Comparison of ENCODE assay signal across 9 cellular contexts in the genomic region with DNA sequence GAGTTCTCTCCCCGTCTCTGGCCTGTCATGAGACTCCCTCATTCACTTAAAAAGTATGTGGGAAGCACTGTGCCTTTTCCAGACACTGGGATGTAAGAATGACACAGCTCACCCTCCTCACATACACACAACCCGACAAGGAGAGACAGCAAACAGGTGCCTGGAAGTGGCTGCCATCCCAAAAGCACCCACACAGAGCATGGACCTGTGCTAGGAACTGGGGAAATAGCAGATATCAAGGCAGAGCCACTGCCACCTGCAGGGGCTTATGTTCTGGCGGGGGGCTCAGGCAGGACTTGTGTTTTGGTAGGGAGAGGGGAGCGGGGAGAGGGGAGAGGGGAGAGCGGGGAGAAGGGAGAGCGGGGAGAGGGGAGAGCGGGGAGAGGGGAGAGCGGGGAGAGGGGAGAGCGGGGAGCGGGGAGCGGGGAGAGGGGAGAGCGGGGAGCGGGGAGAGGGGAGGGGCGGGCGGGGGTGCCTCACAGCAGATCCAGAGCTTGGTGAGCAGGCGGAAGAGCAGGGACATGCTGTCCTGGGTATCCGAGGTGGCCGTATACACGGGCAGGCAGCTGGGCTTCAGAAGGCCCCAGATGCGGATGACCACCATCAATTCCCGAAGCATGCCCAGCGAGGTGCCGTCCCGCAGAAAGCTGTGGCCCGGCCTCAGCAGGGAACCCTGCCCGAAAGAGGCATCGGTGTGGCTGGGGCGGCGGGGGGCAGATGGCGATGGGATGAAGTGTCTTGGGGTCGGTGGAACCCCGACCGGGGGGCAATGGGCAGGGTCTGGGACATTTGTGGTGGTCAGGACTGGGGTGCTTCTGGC. TPM values are rescaled to one million over a fixed set of nuclear protein-coding genes. Genes with fewer than 3 reads are reported as not detected.
DNase-seq lines count a peak whose midpoint lies in the region; ATAC-seq, FAIRE-seq and TF ChIP-seq lines count a peak whose summit lies in the region.
"Had no signal": no experiment of that assay in that cellular context is flagged by ENCODE, and none has a peak within 500 bp of the region (broad histone marks: within the 10 kb centered on the region; RNA-seq: fewer than 3 reads in every experiment).

No MANE protein-coding gene starts in this region.

- H3K79me2 ChIP-seq in K562 (ENCODE audit: control insufficient read depth, insufficient read depth, low read length) = no peaks in the 10 kb centered on the region

- peak overlapping the region; percentile 55 for H3K27ac ChIP-seq in CD4-positive, alpha-beta memory T cell (ENCODE audit: low read depth, low read length)
- peak overlapping the region; percentile 66; the same call in 1 of the 3 replicates for H3K27ac ChIP-seq in K562 (ENCODE audit: extremely low read depth, low read depth, low read length)
- H3K27ac ChIP-seq in naive thymus-derived CD4-positive, alpha-beta T cell (ENCODE audit: low read depth, low read length) = peak overlapping the region; percentile 54

- peaks cover 13% of the 10 kb centered on the region for H3K4me1 ChIP-seq in CD4-positive, alpha-beta memory T cell (ENCODE audit: insufficient read depth, low read length)
- H3K4me1 ChIP-seq in K562 (replicated peaks in 1 of 2; ENCODE audit: control insufficient read depth in 2 of 2, insufficient read depth in 2 of 2, low read length in 2 of 2) = peaks cover 16 to 78% of the 10 kb centered on the region in 2 experiments
- peaks cover 8 to 14% of the 10 kb centered on the region in 2 donors for H3K4me1 ChIP-seq in naive thymus-derived CD4-positive, alpha-beta T cell (ENCODE audit: control insufficient read depth in 2 of 2, insufficient read depth in 2 of 2, low read length in 2 of 2)

- no peaks in the 10 kb centered on the region for H3K9me1 ChIP-seq in K562 (ENCODE audit: control insufficient read depth, insufficient read depth, low read length)

- H3K36me3 ChIP-seq in CD4-positive, alpha-beta memory T cell (ENCODE audit: insufficient read depth, low read length) = peaks cover 7% of the 10 kb centered on the region
- H3K36me3 ChIP-seq in K562 (ENCODE audit: control insufficient read depth, insufficient read depth, low read length) = peaks cover 79% of the 10 kb centered on the region; the same call in 2 of the 3 replicates
- H3K36me3 ChIP-seq in naive thymus-derived CD4-positive, alpha-beta T cell (ENCODE audit: control insufficient read depth in 2 of 3, insufficient read depth in 3 of 3, low read length in 3 of 3) = peaks cover 0 to 58% (median 0%) of the 10 kb centered on the region in 3 experiments

- POLR2A ChIA-PET in CD4-positive, alpha-beta memory T cell (lab: Charles Lee; ENCODE audit: partially characterized antibody) = interaction anchor here (1.0 to 5.2 kb wide), 14 partner anchors 8 to 398 kb away, joined by 3 to 41 read pairs (median 6); partner anchors contain the start of genes ABCA7, CIRBP, MED16 and PTBP1
- POLR2A ChIA-PET in K562 (lab: Yijun Ruan, JAX) = interaction anchor here (2.0 kb wide), 1 partner anchor 36 kb away, joined by 7 read pairs; no protein-coding TSS in a partner anchor
- POLR2A ChIA-PET in naive thymus-derived CD4-positive, alpha-beta T cell (lab: Charles Lee) = interaction anchor here (0.8 to 1.8 kb wide), 6 partner anchors 8 to 49 kb away, joined by 3 to 10 read pairs (median 4); partner anchors contain the start of genes MED16 and RNU6-9

- in situ Hi-C loops in K562 (cut with MboI) = no loop called here

- BruUV-seq in K562 (replicated peaks; lab: Mats Ljungman, UMichigan) = no TSS peak

- no peaks in the 10 kb centered on the region for H3K27me3 ChIP-seq in CD4-positive, alpha-beta memory T cell (ENCODE audit: insufficient read depth, low read length)
- no peaks in the 10 kb centered on the region for H3K27me3 ChIP-seq in K562 (ENCODE audit: control insufficient read depth in 2 of 2, insufficient read depth in 2 of 2, low read length in 2 of 2)
- H3K27me3 ChIP-seq in naive thymus-derived CD4-positive, alpha-beta T cell (ENCODE audit: control insufficient read depth in 2 of 2, insufficient read depth in 2 of 2, low read length in 2 of 2) = no peaks in the 10 kb centered on the region

- TF ChIP-seq CTCF in HFFc6 (IDR thresholded peaks at IDR 0.05) = no peak
- no peak for TF ChIP-seq CTCF in K562 (IDR thresholded peaks at IDR 0.05 in 2 of 3, conservative IDR thresholded peaks at IDR 0.05 in 1 of 3; ENCODE audit: insufficient read depth in 2 of 3, low read depth in 1 of 3, low read length in 3 of 3)

- H3K36me3 Mint-ChIP-seq in CD4-positive, alpha-beta memory T cell = peaks cover 7 to 23% of the 10 kb centered on the region in 2 donors
- H3K36me3 Mint-ChIP-seq in HFFc6 (ENCODE audit: low read depth) = peaks cover 12% of the 10 kb centered on the region
- peaks cover 3 to 15% (median 7%) of the 10 kb centered on the region in 5 donors for H3K36me3 Mint-ChIP-seq in naive thymus-derived CD4-positive, alpha-beta T cell

- intact Hi-C loops in CD4-positive, alpha-beta memory T cell (cut with micrococcal nuclease) = loop anchor here (1.0 kb wide), 3 partner anchors 9 to 38 kb away; partner anchors contain the start of genes MED16 and RNU6-9
- intact Hi-C loops in K562 (cut with micrococcal nuclease) = no loop called here
- intact Hi-C loops in naive thymus-derived CD4-positive, alpha-beta T cell (cut with micrococcal nuclease) = loop anchor here (1.0 to 2.0 kb wide), 6 partner anchors 9 to 191 kb away; partner anchors contain the start of genes MED16 (in 1 of the 2), PTBP1 (in 1 of the 2), R3HDM4 (in 1 of the 2) and RNU6-9 (in 1 of the 2)

- DNase-seq in CD4-positive, alpha-beta memory T cell = peak in 1 of 5 donors; percentile 23
- DNase-seq in HFFc6 = no peak
- DNase-seq in K562 (ENCODE audit: extremely low read depth in 1 of 4, low spot score in 3 of 4) = peak; percentile 42 to 64 (median 54)
- DNase-seq in naive thymus-derived CD4-positive, alpha-beta T cell = peak in 1 of 9 donors; percentile 31
- no peak for DNase-seq in NCI-H2107 treated with DMSO at 0.1 percent for 48 hours (lab: John Stamatoyannopoulos, UW; ENCODE audit: unreplicated experiment)
- DNase-seq in DMS79 (lab: John Stamatoyannopoulos, UW) = no peak
- DNase-seq in NK-92 treated with Interleukin-12 subunit alpha and Interleukin-12 subunit beta, amount 100 ng/mL, for 24 hours (lab: John Stamatoyannopoulos, UW) = no peak

- no peak overlapping the region for H3K4me2 ChIP-seq in K562 (ENCODE audit: insufficient read depth, low read length)

- peaks cover 4 to 16% (median 9%) of the 10 kb centered on the region in 4 donors for H3K4me1 Mint-ChIP-seq in CD4-positive, alpha-beta memory T cell
- peaks cover 16% of the 10 kb centered on the region for H3K4me1 Mint-ChIP-seq in HFFc6 (ENCODE audit: low read depth)
- peaks cover 0 to 29% (median 13%) of the 10 kb centered on the region in 7 donors for H3K4me1 Mint-ChIP-seq in naive thymus-derived CD4-positive, alpha-beta T cell

- peak overlapping the region; percentile 65 to 97 (median 94) for H3K27ac Mint-ChIP-seq in CD4-positive, alpha-beta memory T cell
- H3K27ac Mint-ChIP-seq in HFFc6 = peak overlapping the region; percentile 56
- peak overlapping the region; percentile 72 to 95 (median 92) for H3K27ac Mint-ChIP-seq in naive thymus-derived CD4-positive, alpha-beta T cell

- H3K9ac ChIP-seq in K562 (ENCODE audit: insufficient read depth in 1 of 2, low read depth in 2 of 2, low read length in 2 of 2) = 0 out of 4 replicates have a peak overlapping the region, but pooled peaks of 1 of the 2 experiments have one; percentile 36

- H3K9me3 Mint-ChIP-seq in CD4-positive, alpha-beta memory T cell = peaks cover 0 to 8% (median 0%) of the 10 kb centered on the region in 8 donors
- no peaks in the 10 kb centered on the region for H3K9me3 Mint-ChIP-seq in HFFc6
- H3K9me3 Mint-ChIP-seq in naive thymus-derived CD4-positive, alpha-beta T cell = peaks cover 0 to 8% (median 0%) of the 10 kb centered on the region in 11 donors

- FAIRE-seq in K562 (lab: Jason Lieb, UNC) = no peak

- H4K20me1 ChIP-seq in K562 (replicated peaks; ENCODE audit: control insufficient read depth, insufficient read depth, low read length) = no peaks in the 10 kb centered on the region; the same call in 1 of the 2 replicates

- ATAC-seq in K562 = 0 out of 3 replicates have a peak, but pooled peaks have one; percentile 10
- ATAC-seq in naive thymus-derived CD4-positive, alpha-beta T cell = no peak
- no peak for ATAC-seq in GM18907 (IDR thresholded peaks at IDR 0.05; ENCODE audit: unreplicated experiment)

- peak overlapping the region in 1 of 2 donors; percentile 51 for H3K4me3 ChIP-seq in CD4-positive, alpha-beta memory T cell (ENCODE audit: low read length in 2 of 2)
- no peak overlapping the region for H3K4me3 ChIP-seq in K562
- peak overlapping the region; percentile 37 for H3K4me3 ChIP-seq in naive thymus-derived CD4-positive, alpha-beta T cell (ENCODE audit: low read length)

- TF ChIP-seq RAD21 in K562 (CRISPR knock-in tag; conservative IDR thresholded peaks at IDR 0.05 in 1 of 2, IDR thresholded peaks at IDR 0.05 in 1 of 2) = no peak

- CTCF ChIA-PET in CD4-positive, alpha-beta memory T cell (lab: Charles Lee; ENCODE audit: partially characterized antibody) = interaction anchor here (1.2 to 2.4 kb wide), 3 partner anchors 36 to 50 kb away, joined by 3 to 4 read pairs (median 4); no protein-coding TSS in a partner anchor
- CTCF ChIA-PET in K562 (lab: Yijun Ruan, JAX; ENCODE audit: low intra/inter-chr PET ratio) = no interaction called here
- CTCF ChIA-PET in naive thymus-derived CD4-positive, alpha-beta T cell (lab: Charles Lee) = interaction anchor here (1.4 kb wide), 1 partner anchor 50 kb away, joined by 4 read pairs; no protein-coding TSS in a partner anchor

- no peak overlapping the region for H2AFZ ChIP-seq in K562 (ENCODE audit: low read depth, low read length)

- H3K9me3 ChIP-seq in CD4-positive, alpha-beta memory T cell (ENCODE audit: control insufficient read depth in 1 of 2, low read length in 2 of 2) = no peaks in the 10 kb centered on the region
- no peaks in the 10 kb centered on the region for H3K9me3 ChIP-seq in K562 (replicated peaks; ENCODE audit: control insufficient read depth, insufficient read depth, low read depth, low read length)
- H3K9me3 ChIP-seq in naive thymus-derived CD4-positive, alpha-beta T cell (ENCODE audit: control insufficient read depth in 2 of 3, low read length in 3 of 3) = no peaks in the 10 kb centered on the region

- 85% methylated on average over 18 of the region's 33 CpGs for WGBS in K562 (ENCODE audit: insufficient coverage, low coverage, missing lambda C conversion rate)

- H3K27me3 Mint-ChIP-seq in CD4-positive, alpha-beta memory T cell = no peaks in the 10 kb centered on the region
- peaks cover 10% of the 10 kb centered on the region for H3K27me3 Mint-ChIP-seq in HFFc6 (ENCODE audit: insufficient read depth)
- H3K27me3 Mint-ChIP-seq in naive thymus-derived CD4-positive, alpha-beta T cell = peaks cover 0 to 2% (median 0%) of the 10 kb centered on the region in 5 donors

- H3K4me3 Mint-ChIP-seq in CD4-positive, alpha-beta memory T cell = peak overlapping the region in 7 of 8 donors; percentile 75 to 92 (median 83)
- H3K4me3 Mint-ChIP-seq in HFFc6 = no peak overlapping the region
- H3K4me3 Mint-ChIP-seq in naive thymus-derived CD4-positive, alpha-beta T cell = peak overlapping the region; percentile 42 to 86 (median 80)

- no peak for TF ChIP-seq EP300 in K562 (IDR thresholded peaks at IDR 0.05; ENCODE audit: low read length)

- no peak for TF ChIP-seq POLR2A in K562 (conservative IDR thresholded peaks at IDR 0.05)

RNA-seq across cellular contexts. Expression of gene CFD, which starts 12.2 kb away (rescaled TPM):
- 1 to 10 TPM in 1 of 2 experiments, under 1 TPM in 1; 0.91 to 1.1 TPM for total RNA-seq in CD4-positive, alpha-beta memory T cell
- 1 to 10 TPM in 1 of 2 donors, not detected in 1; 4.8 TPM for polyA plus RNA-seq in CD4-positive, alpha-beta memory T cell
- 1 to 10 TPM in 3 of 6 experiments, under 1 TPM in 3; 0.84 to 1.7 (median 0.98) TPM for total RNA-seq in HFFc6 (2021; fragmentation: NEBNext Ultra II Directional; extraction: Animal tissue kit (Norgen Biotek cat#: 25700))
- 11.2 and 25.3 TPM in 2 replicates for total RNA-seq in K562 (2011; cell fraction: chromatin; rRNA removed; ENCODE audit: low replicate concordance)
- 23.0 and 26.8 TPM in 2 replicates for total RNA-seq in K562 (2011; cell fraction: nucleolus; rRNA removed)
- total RNA-seq in K562 (2011; cell fraction: nucleoplasm; rRNA removed) = 13.6 and 23.8 TPM in 2 replicates
- 59.4 and 80.2 TPM in 2 replicates for total RNA-seq in K562 (2014; rRNA removed)
- 3.1 TPM in 2 replicates for total RNA-seq in K562 (2014; rRNA removed; fragmentation: Illumina TruSeq; extraction: Trizol)
- total RNA-seq in K562 (2015; rRNA removed; fragmentation: Illumina TruSeq; extraction: Trizol) = 7.6 and 9.6 TPM in 2 replicates
- 49.3 and 50.9 TPM in 2 replicates for total RNA-seq in K562 (2021)
- 8.5 and 12.1 TPM in 2 replicates for polyA plus RNA-seq in K562 (2011; rRNA removed)
- polyA plus RNA-seq in K562 (2011; cell fraction: cytosol; rRNA removed) = 26.8 and 158 TPM in 2 replicates
- 8.1 and 19.5 TPM in 2 replicates for polyA plus RNA-seq in K562 (2011; cell fraction: nucleus; rRNA removed)
- polyA plus RNA-seq in K562 (2012) = 35.9 and 45.0 TPM in 2 replicates
- 2.6 and 3.6 TPM in 2 replicates for polyA plus RNA-seq in K562 (2014; fragmentation: Illumina TruSeq; extraction: Trizol)
- under 1 TPM; 0.52 to 0.63 TPM for polyA plus RNA-seq in K562 (2014; fragmentation: Nextera tagmentation; extraction: Ambion mirVana)
- polyA plus RNA-seq in K562 (2014; rRNA removed) = 52.0 and 54.1 TPM in 2 replicates
- 1.4 and 2.4 TPM in 2 replicates for polyA minus RNA-seq in K562 (2011; rRNA and poly(A)+ RNA removed)
- 20.8 and 31.8 TPM in 2 replicates for polyA minus RNA-seq in K562 (2011; cell fraction: cytosol; rRNA and poly(A)+ RNA removed)
- 6.1 and 7.4 TPM in 2 replicates for polyA minus RNA-seq in K562 (2011; cell fraction: nucleus; rRNA and poly(A)+ RNA removed)
- total RNA-seq in naive thymus-derived CD4-positive, alpha-beta T cell = 10 to 100 TPM in 2 of 5 experiments, 1 to 10 TPM in 3; 1.3 to 58.0 (median 2.1) TPM
- 1 to 10 TPM; 4.9 to 8.0 TPM for polyA plus RNA-seq in naive thymus-derived CD4-positive, alpha-beta T cell

RNA-seq across cellular contexts. Expression of gene ELANE, which starts 19.6 kb away (rescaled TPM):
- total RNA-seq in CD4-positive, alpha-beta memory T cell = not detected
- not detected for polyA plus RNA-seq in CD4-positive, alpha-beta memory T cell
- under 1 TPM in 1 of 6 experiments, not detected in 5; 0.21 TPM for total RNA-seq in HFFc6 (2021; fragmentation: NEBNext Ultra II Directional; extraction: Animal tissue kit (Norgen Biotek cat#: 25700))
- not detected in 2 replicates for total RNA-seq in K562 (2011; cell fraction: chromatin; rRNA removed; ENCODE audit: low replicate concordance)
- not detected in 2 replicates for total RNA-seq in K562 (2011; cell fraction: nucleolus; rRNA removed)
- total RNA-seq in K562 (2011; cell fraction: nucleoplasm; rRNA removed) = not detected in 2 replicates
- total RNA-seq in K562 (2014; rRNA removed) (0.37 TPM in 1 of 2 replicates, not detected in the other), K562 (2014; rRNA removed; fragmentation: Illumina TruSeq; extraction: Trizol) (not detected in 2 replicates), K562 (2015; rRNA removed; fragmentation: Illumina TruSeq; extraction: Trizol) (not detected in 2 replicates), K562 (2021) (not detected in 2 replicates)
- polyA plus RNA-seq in K562 (2011; rRNA removed) (not detected in 2 replicates), K562 (2014; fragmentation: Illumina TruSeq; extraction: Trizol) (not detected in 2 replicates), K562 (2014; fragmentation: Nextera tagmentation; extraction: Ambion mirVana) (not detected), K562 (2014; rRNA removed) (not detected in 2 replicates)
- not detected in 2 replicates for polyA plus RNA-seq in K562 (2011; cell fraction: cytosol; rRNA removed)
- polyA plus RNA-seq in K562 (2011; cell fraction: nucleus; rRNA removed) = not detected in 2 replicates
- polyA plus RNA-seq in K562 (2012) = not detected in 2 replicates
- polyA minus RNA-seq in K562 (2011; rRNA and poly(A)+ RNA removed) = not detected in 2 replicates
- polyA minus RNA-seq in K562 (2011; cell fraction: cytosol; rRNA and poly(A)+ RNA removed) = not detected in 2 replicates
- polyA minus RNA-seq in K562 (2011; cell fraction: nucleus; rRNA and poly(A)+ RNA removed) = not detected in 2 replicates
- total RNA-seq in naive thymus-derived CD4-positive, alpha-beta T cell = 1 to 10 TPM in 1 of 5 experiments, not detected in 4; 4.9 TPM
- polyA plus RNA-seq in naive thymus-derived CD4-positive, alpha-beta T cell = not detected

RNA-seq across cellular contexts. Expression of gene MED16, which starts 21.3 kb away (rescaled TPM):
- 10 to 100 TPM; 68.3 to 71.7 TPM for total RNA-seq in CD4-positive, alpha-beta memory T cell
- 100 to 1,000 TPM in 1 of 2 donors, 10 to 100 TPM in 1; 48.6 to 125 TPM for polyA plus RNA-seq in CD4-positive, alpha-beta memory T cell
- total RNA-seq in HFFc6 (2021; fragmentation: NEBNext Ultra II Directional; extraction: Animal tissue kit (Norgen Biotek cat#: 25700)) = 10 to 100 TPM; 58.1 to 91.0 (median 70.9) TPM
- total RNA-seq in K562 (2011; cell fraction: chromatin; rRNA removed; ENCODE audit: low replicate concordance) = 28.6 and 108 TPM in 2 replicates
- 71.0 and 80.0 TPM in 2 replicates for total RNA-seq in K562 (2011; cell fraction: nucleolus; rRNA removed)
- total RNA-seq in K562 (2011; cell fraction: nucleoplasm; rRNA removed) = 33.8 and 41.3 TPM in 2 replicates
- total RNA-seq in K562 (2014; rRNA removed) = 15.6 and 22.1 TPM in 2 replicates
- total RNA-seq in K562 (2014; rRNA removed; fragmentation: Illumina TruSeq; extraction: Trizol) = 1.2 and 1.8 TPM in 2 replicates
- total RNA-seq in K562 (2015; rRNA removed; fragmentation: Illumina TruSeq; extraction: Trizol) = 8.6 and 9.3 TPM in 2 replicates
- 59.6 and 59.9 TPM in 2 replicates for total RNA-seq in K562 (2021)
- polyA plus RNA-seq in K562 (2011; rRNA removed) = 10.3 and 26.2 TPM in 2 replicates
- polyA plus RNA-seq in K562 (2011; cell fraction: cytosol; rRNA removed) = 36.6 and 87.3 TPM in 2 replicates
- polyA plus RNA-seq in K562 (2011; cell fraction: nucleus; rRNA removed) = 34.7 and 60.1 TPM in 2 replicates
- 34.1 and 52.5 TPM in 2 replicates for polyA plus RNA-seq in K562 (2012)
- 7.1 and 20.0 TPM in 2 replicates for polyA plus RNA-seq in K562 (2014; fragmentation: Illumina TruSeq; extraction: Trizol)
- 1 to 10 TPM in 1 of 2 experiments, under 1 TPM in 1; 0.89 to 1.3 TPM for polyA plus RNA-seq in K562 (2014; fragmentation: Nextera tagmentation; extraction: Ambion mirVana)
- polyA plus RNA-seq in K562 (2014; rRNA removed) = 21.2 and 30.2 TPM in 2 replicates
- polyA minus RNA-seq in K562 (2011; rRNA and poly(A)+ RNA removed) = 10.3 and 15.6 TPM in 2 replicates
- 72.1 and 84.4 TPM in 2 replicates for polyA minus RNA-seq in K562 (2011; cell fraction: cytosol; rRNA and poly(A)+ RNA removed)
- polyA minus RNA-seq in K562 (2011; cell fraction: nucleus; rRNA and poly(A)+ RNA removed) = 33.7 and 37.4 TPM in 2 replicates
- total RNA-seq in naive thymus-derived CD4-positive, alpha-beta T cell = 10 to 100 TPM; 47.5 to 78.2 (median 67.6) TPM
- 100 to 1,000 TPM in 1 of 2 donors, 10 to 100 TPM in 1; 65.7 to 142 TPM for polyA plus RNA-seq in naive thymus-derived CD4-positive, alpha-beta T cell

RNA-seq across cellular contexts. Expression of gene RNU6-9, which starts 21.6 kb away (rescaled TPM):
- total RNA-seq in CD4-positive, alpha-beta memory T cell = not detected
- not detected for polyA plus RNA-seq in CD4-positive, alpha-beta memory T cell
- not detected for total RNA-seq in HFFc6 (2021; fragmentation: NEBNext Ultra II Directional; extraction: Animal tissue kit (Norgen Biotek cat#: 25700))
- not detected in 2 replicates for total RNA-seq in K562 (2011; cell fraction: chromatin; rRNA removed; ENCODE audit: low replicate concordance)
- not detected in 2 replicates for total RNA-seq in K562 (2011; cell fraction: nucleolus; rRNA removed)
- not detected in 2 replicates for total RNA-seq in K562 (2011; cell fraction: nucleoplasm; rRNA removed)
- total RNA-seq in K562 (2014; rRNA removed) (not detected in 2 replicates), K562 (2014; rRNA removed; fragmentation: Illumina TruSeq; extraction: Trizol) (not detected in 2 replicates), K562 (2015; rRNA removed; fragmentation: Illumina TruSeq; extraction: Trizol) (not detected in 2 replicates), K562 (2021) (not detected in 2 replicates)
- polyA plus RNA-seq in K562 (2011; rRNA removed) (not detected in 2 replicates), K562 (2014; fragmentation: Illumina TruSeq; extraction: Trizol) (not detected in 2 replicates), K562 (2014; fragmentation: Nextera tagmentation; extraction: Ambion mirVana) (not detected), K562 (2014; rRNA removed) (not detected in 2 replicates)
- not detected in 2 replicates for polyA plus RNA-seq in K562 (2011; cell fraction: cytosol; rRNA removed)
- polyA plus RNA-seq in K562 (2011; cell fraction: nucleus; rRNA removed) = not detected in 2 replicates
- not detected in 2 replicates for polyA plus RNA-seq in K562 (2012)
- polyA minus RNA-seq in K562 (2011; rRNA and poly(A)+ RNA removed) = under 0.01 TPM in 2 replicates
- 667 TPM in 1 of 2 replicates, not detected in the other for polyA minus RNA-seq in K562 (2011; cell fraction: cytosol; rRNA and poly(A)+ RNA removed)
- polyA minus RNA-seq in K562 (2011; cell fraction: nucleus; rRNA and poly(A)+ RNA removed) = under 0.01 TPM in 1 of 2 replicates, not detected in the other
- total RNA-seq in naive thymus-derived CD4-positive, alpha-beta T cell = not detected
- not detected for polyA plus RNA-seq in naive thymus-derived CD4-positive, alpha-beta T cell
- total RNA-seq: mononuclear cell had no signal

RNA-seq across cellular contexts. Expression of gene PRTN3, which starts 30.9 kb away (rescaled TPM):
- total RNA-seq in CD4-positive, alpha-beta memory T cell = not detected
- polyA plus RNA-seq in CD4-positive, alpha-beta memory T cell = not detected
- not detected for total RNA-seq in HFFc6 (2021; fragmentation: NEBNext Ultra II Directional; extraction: Animal tissue kit (Norgen Biotek cat#: 25700))
- not detected in 2 replicates for total RNA-seq in K562 (2011; cell fraction: chromatin; rRNA removed; ENCODE audit: low replicate concordance)
- 0.50 TPM in 1 of 2 replicates, not detected in the other for total RNA-seq in K562 (2011; cell fraction: nucleolus; rRNA removed)
- 0.37 TPM in 1 of 2 replicates, not detected in the other for total RNA-seq in K562 (2011; cell fraction: nucleoplasm; rRNA removed)
- 0.14 and 0.69 TPM in 2 replicates for total RNA-seq in K562 (2014; rRNA removed)
- 0.19 TPM in 1 of 2 replicates, not detected in the other for total RNA-seq in K562 (2014; rRNA removed; fragmentation: Illumina TruSeq; extraction: Trizol)
- 0.36 and 0.41 TPM in 2 replicates for total RNA-seq in K562 (2015; rRNA removed; fragmentation: Illumina TruSeq; extraction: Trizol)
- total RNA-seq in K562 (2021) = 0.60 and 0.86 TPM in 2 replicates
- 0.60 and 1.4 TPM in 2 replicates for polyA plus RNA-seq in K562 (2011; rRNA removed)
- polyA plus RNA-seq in K562 (2011; cell fraction: cytosol; rRNA removed) = 3.3 and 5.8 TPM in 2 replicates
- 1.3 and 1.6 TPM in 2 replicates for polyA plus RNA-seq in K562 (2011; cell fraction: nucleus; rRNA removed)
- 0.55 and 1.3 TPM in 2 replicates for polyA plus RNA-seq in K562 (2012)
- polyA plus RNA-seq in K562 (2014; fragmentation: Illumina TruSeq; extraction: Trizol) = 0.25 and 0.43 TPM in 2 replicates
- polyA plus RNA-seq in K562 (2014; fragmentation: Nextera tagmentation; extraction: Ambion mirVana) = not detected
- 0.50 TPM in 1 of 2 replicates, not detected in the other for polyA plus RNA-seq in K562 (2014; rRNA removed)
- not detected in 2 replicates for polyA minus RNA-seq in K562 (2011; rRNA and poly(A)+ RNA removed)
- polyA minus RNA-seq in K562 (2011; cell fraction: cytosol; rRNA and poly(A)+ RNA removed) = 1.4 TPM in 1 of 2 replicates, not detected in the other
- not detected in 2 replicates for polyA minus RNA-seq in K562 (2011; cell fraction: nucleus; rRNA and poly(A)+ RNA removed)
- 1 to 10 TPM in 1 of 5 experiments, not detected in 4; 2.7 TPM for total RNA-seq in naive thymus-derived CD4-positive, alpha-beta T cell
- not detected for polyA plus RNA-seq in naive thymus-derived CD4-positive, alpha-beta T cell

Comparison
In these comparisons a context has a peak if more than half of its experiments do, and no peak if none do; other contexts are left out.
1. DNase-seq: peak in K562 (4 of 4); none in HFFc6 (single experiment), NCI-H2107 treated with DMSO at 0.1 percent for 48 hours (single experiment), DMS79 (single experiment) and NK-92 treated with Interleukin-12 subunit alpha and Interleukin-12 subunit beta, amount 100 ng/mL, for 24 hours (single experiment).
2. Peak in every context shown above with its lines, with median percentiles within 50 percentile points of each other: H3K27ac ChIP-seq and H3K27ac Mint-ChIP-seq.